Comparison of ENCODE assay signal across 8 cellular contexts in the genomic region with DNA sequence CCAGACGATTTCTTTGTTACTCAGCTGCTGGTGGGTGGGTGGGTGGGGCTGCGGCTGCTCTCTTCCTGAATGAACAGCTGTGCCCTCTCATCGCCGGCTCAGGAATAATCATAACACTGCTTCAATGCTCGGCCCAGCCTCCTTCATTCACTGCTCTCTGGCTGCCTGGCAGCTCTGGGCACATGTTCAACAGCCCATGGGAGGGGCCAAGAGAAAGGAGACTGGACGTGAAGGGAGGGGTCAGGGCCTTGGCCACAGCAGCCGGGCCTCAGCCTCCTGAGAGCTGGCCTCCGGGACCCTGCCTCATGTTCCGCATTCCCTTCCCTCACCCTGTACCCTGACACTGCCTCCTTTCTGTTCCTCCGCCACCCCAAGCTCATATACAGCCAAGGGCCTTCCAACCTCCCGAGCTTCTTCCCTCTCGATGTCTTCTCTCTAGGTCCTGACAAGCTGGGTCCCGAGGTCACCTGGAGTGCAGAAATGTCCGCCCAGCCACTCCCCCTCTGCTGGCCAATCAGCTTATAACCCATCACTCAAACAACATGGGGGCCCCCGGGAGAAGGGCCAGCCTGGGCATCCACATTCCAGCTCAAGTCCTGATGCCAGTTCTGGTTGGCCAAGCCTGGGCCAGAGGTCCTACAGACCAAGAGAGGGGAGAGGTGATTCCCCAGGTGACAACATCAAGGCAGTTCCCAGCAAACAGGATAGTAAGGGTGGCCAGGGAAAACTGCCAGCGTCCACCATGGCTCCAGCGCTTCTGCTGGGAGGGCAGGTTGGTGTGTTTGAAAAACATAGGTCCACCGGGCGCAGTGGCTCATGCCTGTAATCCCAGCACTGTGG. TPM values are rescaled to one million over a fixed set of nuclear protein-coding genes. Genes with fewer than 3 reads are reported as not detected.
DNase-seq lines count a peak whose midpoint lies in the region; ATAC-seq, FAIRE-seq and TF ChIP-seq lines count a peak whose summit lies in the region.

No MANE protein-coding gene starts in this region.

- peaks cover 34% of the 10 kb centered on the region for H3K4me1 ChIP-seq in BLaER1
- H3K4me1 ChIP-seq in colonic mucosa, result no peaks in the 10 kb centered on the region

- peaks cover 16% of the 10 kb centered on the region for H3K27me3 ChIP-seq in BLaER1
- no peaks in the 10 kb centered on the region for H3K27me3 ChIP-seq in colonic mucosa

- H4K20me1 ChIP-seq in BLaER1, result no peaks in the 10 kb centered on the region

- H3K4me3 ChIP-seq in BLaER1 (no peak overlapping the region; the same call in 1 of the 2 replicates), colonic mucosa (no peak overlapping the region)

- TF ChIP-seq POLR2A in H54 (IDR thresholded peaks at IDR 0.05; ENCODE audit: low read depth, low read length), result no peak

- DNase-seq in NCI-H1694 treated with DMSO at 0.1 percent for 48 hours (lab: John Stamatoyannopoulos, UW) (peak; percentile 85), colonic mucosa (peak; percentile 64), mucosa of gallbladder (ENCODE audit: low spot score) (peak; percentile 74), H54 (ENCODE audit: insufficient read length, low spot score) (no peak), NCI-H226 (no peak)

- H3K9ac ChIP-seq in BLaER1 (peak overlapping the region; percentile 55; the same call in 1 of the 2 replicates), colonic mucosa (ENCODE audit: low read depth in 2 of 2, low read length in 2 of 2) (no peak overlapping the region)

- H3K9me3 ChIP-seq in BLaER1, result no peaks in the 10 kb centered on the region
- H3K9me3 ChIP-seq in colonic mucosa, result no peaks in the 10 kb centered on the region

- FAIRE-seq in H54 (lab: Jason Lieb, UNC), result no peak

- H3K27ac ChIP-seq in BLaER1 (peak overlapping the region; percentile 60; the same call in 1 of the 2 replicates), colonic mucosa (peak overlapping the region; percentile 40)

- no peaks in the 10 kb centered on the region for H3K36me3 ChIP-seq in BLaER1
- H3K36me3 ChIP-seq in colonic mucosa, result no peaks in the 10 kb centered on the region

- H3K4me2 ChIP-seq in BLaER1, result peak overlapping the region; percentile 83

- TF ChIP-seq CTCF in colonic mucosa (IDR thresholded peaks at IDR 0.05), result no peak

- ATAC-seq in HG02938 (IDR thresholded peaks at IDR 0.05; ENCODE audit: unreplicated experiment) (no peak), GM19328 (IDR thresholded peaks at IDR 0.05; ENCODE audit: unreplicated experiment) (no peak)

- intact Hi-C loops in colonic mucosa (cut with DNase I), result no loop called here

RNA-seq across cellular contexts. Expression of gene CSDC2, which starts 3.2 kb away (rescaled TPM):
- total RNA-seq in colonic mucosa (1 to 10 TPM in 1 of 2 donors, under 1 TPM in 1; 0.44 to 1.4 TPM), mucosa of gallbladder (3.7 TPM)

RNA-seq across cellular contexts. Expression of gene POLR3H, which starts 13.4 kb away (rescaled TPM):
- total RNA-seq in colonic mucosa (10 to 100 TPM in 1 of 2 donors, 1 to 10 TPM in 1; 9.2 to 20.0 TPM), mucosa of gallbladder (26.0 TPM)

RNA-seq across cellular contexts. Expression of gene PMM1, which starts 32.0 kb away (rescaled TPM):
- 10 to 100 TPM; 49.3 to 53.2 TPM for total RNA-seq in colonic mucosa
- 80.4 TPM for total RNA-seq in mucosa of gallbladder

Comparison
In these comparisons a context has a peak if more than half of its experiments do, and no peak if none do; other contexts are left out.
1. DNase-seq: peak in NCI-H1694 treated with DMSO at 0.1 percent for 48 hours (single experiment), colonic mucosa (single experiment) and mucosa of gallbladder (single experiment); none in H54 (single experiment) and NCI-H226 (single experiment).